31 cellular contexts compared by ENCODE assay signal in the genomic region with DNA sequence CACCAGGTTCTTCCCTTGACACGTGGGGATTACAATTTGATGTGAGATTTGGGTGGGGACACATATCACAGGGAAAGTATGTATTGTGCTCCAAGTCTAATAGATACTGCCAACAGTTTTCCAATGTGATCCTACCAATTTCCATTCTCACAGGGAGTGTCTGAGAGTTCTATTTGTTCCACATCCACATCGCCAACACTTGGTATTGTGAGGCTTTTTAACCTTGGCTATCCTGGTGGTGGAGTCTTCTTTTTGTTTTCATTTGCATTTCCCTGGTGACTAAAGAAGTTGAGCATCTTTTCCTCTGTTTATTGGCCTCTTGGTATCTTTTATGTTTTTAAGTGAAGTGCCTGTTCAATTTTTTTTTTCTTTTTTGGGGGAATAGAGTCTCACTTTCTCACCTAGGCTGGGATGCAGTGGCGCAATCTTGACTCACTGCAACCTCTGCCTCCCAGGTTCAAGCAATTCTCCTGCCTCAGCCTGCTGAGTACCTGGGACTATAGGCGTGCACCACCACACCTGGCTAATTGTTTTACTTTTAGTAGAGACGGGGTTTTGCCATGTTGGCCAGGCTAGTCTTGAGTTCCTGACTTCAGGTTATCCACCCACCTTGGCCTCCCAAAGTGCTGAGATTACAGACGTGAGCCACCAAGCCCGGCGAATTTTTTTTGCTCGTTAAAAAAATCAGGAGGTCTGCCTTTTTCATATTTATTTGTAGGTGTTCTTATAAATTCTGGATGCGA. TPM values are rescaled to one million over a fixed set of nuclear protein-coding genes. Genes with fewer than 3 reads are reported as not detected.
A peak's percentile ranks its signal among the peaks of the same experiment; 100 is the strongest.
DNase-seq lines count a peak whose midpoint lies in the region; ATAC-seq and TF ChIP-seq lines count a peak whose summit lies in the region.
"Had no signal": no experiment of that assay in that cellular context is flagged by ENCODE, and none has a peak within 500 bp of the region (broad histone marks: within the 10 kb centered on the region; RNA-seq: fewer than 3 reads in every experiment).

No MANE protein-coding gene starts in this region.

- H3K27me3 Mint-ChIP-seq in activated naive CD4-positive, alpha-beta T cell treated with anti-CD3 and anti-CD28 coated beads for 36 hours (ENCODE audit: low read depth): no peaks in the 10 kb centered on the region
- H3K27me3 Mint-ChIP-seq in chondrocyte (ENCODE audit: low read depth) (no peaks in the 10 kb centered on the region), immature natural killer cell (ENCODE audit: low read depth in 3 of 3) (peaks cover 0 to 6% (median 3%) of the 10 kb centered on the region in 3 donors)
- H3K27me3 Mint-ChIP-seq: activated CD4-positive, alpha-beta memory T cell treated with anti-CD3 and anti-CD28 coated beads for 36 hours; IgD-negative memory B cell had no signal

- H3K36me3 ChIP-seq in mesodermal cell (ENCODE audit: control insufficient read depth, insufficient read depth, low read length): no peaks in the 10 kb centered on the region
- H3K36me3 ChIP-seq: pancreas had no signal

- H3K4me1 ChIP-seq in mesodermal cell (ENCODE audit: control insufficient read depth, insufficient read depth, low read length, poor library complexity, severe bottlenecking): peaks cover 33% of the 10 kb centered on the region
- H3K4me1 ChIP-seq: pancreas had no signal

- WGBS in mesodermal cell (ENCODE audit: insufficient coverage in 2 of 2), 2 experiments: 71 to 100% methylated on average over 1 to 3 of the region's 10 CpGs

- no peak overlapping the region for H3K4me3 Mint-ChIP-seq in activated naive CD4-positive, alpha-beta T cell treated with anti-CD3 and anti-CD28 coated beads for 36 hours
- H3K4me3 Mint-ChIP-seq in chondrocyte (ENCODE audit: unreplicated experiment) (no peak overlapping the region), immature natural killer cell (no peak overlapping the region)
- H3K4me3 Mint-ChIP-seq: activated CD4-positive, alpha-beta memory T cell treated with anti-CD3 and anti-CD28 coated beads for 36 hours; CD8-positive, alpha-beta T cell; dendritic cell treated with granulocyte-macrophage colony-stimulating factor and Interleukin-4, amounts not matched to agents 40 ng/mL and 50 ng/mL, for 4 days; nephron; T-helper 1 cell treated with Interleukin-12 subunit alpha and Interleukin-12 subunit beta and Interleukin-4 antibody, amounts not matched to agents 30 μg/mL and 1 μg/mL, for 36 hours had no signal

- H3K27ac ChIP-seq in mesodermal cell (ENCODE audit: low read depth, low read length, severe bottlenecking): peak overlapping the region; percentile 54
- H3K27ac ChIP-seq: pancreas had no signal

- intact Hi-C loops in activated naive CD4-positive, alpha-beta T cell treated with anti-CD3 and anti-CD28 coated beads for 36 hours (cut with micrococcal nuclease): no loop called here

- no peak overlapping the region for H3K4me3 ChIP-seq in mesodermal cell (ENCODE audit: extremely low read depth, insufficient read depth, low read length, poor library complexity, severe bottlenecking)
- H3K4me3 ChIP-seq: pancreas had no signal

- CTCF ChIA-PET in activated naive CD4-positive, alpha-beta T cell treated with anti-CD3 and anti-CD28 coated beads for 36 hours (lab: Charles Lee): no interaction called here

- TF ChIP-seq CTCF in chondrocyte (IDR thresholded peaks at IDR 0.05) (no peak), GM10266 (IDR thresholded peaks at IDR 0.05; ENCODE audit: control insufficient read depth, insufficient read depth, low read depth, missing control alignments) (no peak)

- peaks cover 9% of the 10 kb centered on the region for H3K9me3 ChIP-seq in mesodermal cell (ENCODE audit: control insufficient read depth, low read length)
- H3K9me3 ChIP-seq: pancreas had no signal

- H3K36me3 Mint-ChIP-seq in activated naive CD4-positive, alpha-beta T cell treated with anti-CD3 and anti-CD28 coated beads for 36 hours (ENCODE audit: low read depth): peaks cover 2% of the 10 kb centered on the region
- peaks cover 2% of the 10 kb centered on the region for H3K36me3 Mint-ChIP-seq in chondrocyte (ENCODE audit: low read depth)
- no peaks in the 10 kb centered on the region for H3K36me3 Mint-ChIP-seq in immature natural killer cell
- H3K36me3 Mint-ChIP-seq: CD8-positive, alpha-beta T cell; IgD-negative memory B cell had no signal

- H3K9me3 Mint-ChIP-seq in activated naive CD4-positive, alpha-beta T cell treated with anti-CD3 and anti-CD28 coated beads for 36 hours: peaks cover 12% of the 10 kb centered on the region
- H3K9me3 Mint-ChIP-seq in chondrocyte (ENCODE audit: low read depth): peaks cover 7% of the 10 kb centered on the region
- peaks cover 0 to 4% (median 0%) of the 10 kb centered on the region in 6 donors for H3K9me3 Mint-ChIP-seq in immature natural killer cell

- no peak overlapping the region for H3K27ac Mint-ChIP-seq in activated naive CD4-positive, alpha-beta T cell treated with anti-CD3 and anti-CD28 coated beads for 36 hours
- H3K27ac Mint-ChIP-seq in chondrocyte (ENCODE audit: unreplicated experiment) (peak overlapping the region; percentile 80), immature natural killer cell (no peak overlapping the region)
- H3K27ac Mint-ChIP-seq: activated CD4-positive, alpha-beta memory T cell treated with anti-CD3 and anti-CD28 coated beads for 36 hours; activated naive CD4-positive, alpha-beta T cell treated with anti-CD3 and anti-CD28 coated beads, Interleukin-2, amount 50 U/mL, for 72 hours; CD8-positive, alpha-beta T cell; dendritic cell treated with granulocyte-macrophage colony-stimulating factor and Interleukin-4, amounts not matched to agents 40 ng/mL and 50 ng/mL, for 4 days; IgD-negative memory B cell; nephron; T-helper 1 cell treated with Interleukin-12 subunit alpha and Interleukin-12 subunit beta and Interleukin-4 antibody, amounts not matched to agents 30 μg/mL and 1 μg/mL, for 36 hours had no signal

- ATAC-seq in HG02678 (IDR thresholded peaks at IDR 0.05; ENCODE audit: unreplicated experiment): no peak
- ATAC-seq: activated naive CD4-positive, alpha-beta T cell treated with anti-CD3 and anti-CD28 coated beads, Interleukin-2, amount 50 U/mL, for 72 hours; CD8-positive, alpha-beta T cell had no signal

- H3K4me1 Mint-ChIP-seq in activated naive CD4-positive, alpha-beta T cell treated with anti-CD3 and anti-CD28 coated beads for 36 hours (ENCODE audit: low read depth): peaks cover 24% of the 10 kb centered on the region
- H3K4me1 Mint-ChIP-seq in chondrocyte (ENCODE audit: low read depth): peaks cover 59% of the 10 kb centered on the region
- H3K4me1 Mint-ChIP-seq in immature natural killer cell: peaks cover 0 to 9% of the 10 kb centered on the region in 2 donors
- H3K4me1 Mint-ChIP-seq: nephron had no signal

- DNase-seq in activated naive CD4-positive, alpha-beta T cell treated with anti-CD3 and anti-CD28 coated beads for 36 hours: peak; percentile 0
- no peak for DNase-seq in activated naive CD4-positive, alpha-beta T cell (lab: John Stamatoyannopoulos, UW)
- DNase-seq in chondrocyte (ENCODE audit: low spot score): no peak
- DNase-seq in immature natural killer cell: no peak
- DNase-seq in NCI-H446 treated with DMSO at 0.1 percent for 48 hours (lab: John Stamatoyannopoulos, UW): no peak
- no peak for DNase-seq in GM10266 (ENCODE audit: extremely low spot score)
- DNase-seq: 8988T; activated CD4-positive, alpha-beta memory T cell treated with anti-CD3 and anti-CD28 coated beads for 36 hours; activated CD4-positive, CD25-positive, alpha-beta regulatory T cell treated with anti-CD3 and anti-CD28 coated beads, Interleukin-2, amount 50 U/mL, for 72 hours; activated CD8-positive, alpha-beta memory T cell treated with anti-CD3 and anti-CD28 coated beads, Interleukin-2, amount 50 U/mL, for 4 hours; AML-193; anterior cingulate cortex; CD8-positive, alpha-beta T cell; NCI-H1105; NCI-H2029; NCI-H526 treated with DMSO at 0.1 percent for 48 hours; pancreas; stimulated activated CD4-positive, alpha-beta T cell treated with anti-CD3 and anti-CD28 coated beads, Interleukin-2, amount 100 ng/mL, for 48 hours had no signal

RNA-seq across cellular contexts. Expression of a gene that starts 15.9 kb away (rescaled TPM):
- total RNA-seq in activated naive CD4-positive, alpha-beta T cell treated with anti-CD3 and anti-CD28 coated beads for 36 hours: not detected
- total RNA-seq in chondrocyte: 0.41 to 0.97 TPM (median 0.70 TPM) in 3 replicates
- 0.33 TPM for polyA plus RNA-seq in mesodermal cell (2013, experiment 1 of 2)
- 0.25 TPM for polyA plus RNA-seq in mesodermal cell (2013, experiment 2 of 2)
- not detected for polyA plus RNA-seq in immature natural killer cell
- total RNA-seq: activated CD4-positive, alpha-beta memory T cell treated with anti-CD3 and anti-CD28 coated beads for 36 hours; activated naive CD4-positive, alpha-beta T cell treated with anti-CD3 and anti-CD28 coated beads, Interleukin-2, amount 50 U/mL, for 72 hours; cardiac septum; CD8-positive, alpha-beta T cell; mononuclear cell; pancreas; SK-MEL-5; subcutaneous adipose tissue had no signal
- polyA plus RNA-seq: IgD-negative memory B cell, liver had no signal

RNA-seq across cellular contexts. Expression of a gene that starts 59.8 kb away (rescaled TPM):
- not detected for total RNA-seq in activated naive CD4-positive, alpha-beta T cell treated with anti-CD3 and anti-CD28 coated beads for 36 hours
- total RNA-seq in chondrocyte: not detected in 3 replicates
- polyA plus RNA-seq in mesodermal cell (2013, experiment 1 of 2): 0.15 TPM
- polyA plus RNA-seq in mesodermal cell (2013, experiment 2 of 2): 0.15 TPM
- polyA plus RNA-seq in immature natural killer cell: not detected
- total RNA-seq: activated CD4-positive, alpha-beta memory T cell treated with anti-CD3 and anti-CD28 coated beads for 36 hours; activated naive CD4-positive, alpha-beta T cell treated with anti-CD3 and anti-CD28 coated beads, Interleukin-2, amount 50 U/mL, for 72 hours; cardiac septum; CD8-positive, alpha-beta T cell; glomerular endothelial cell; liver; mononuclear cell; pancreas; subcutaneous adipose tissue had no signal
- polyA plus RNA-seq: IgD-negative memory B cell, liver, pancreas had no signal
